ENCODE assay signal across 8 cellular contexts in genomic region chr22:20857838-20858614, GRCh38. TPM values are rescaled to one million over a fixed set of nuclear protein-coding genes. Genes with fewer than 3 reads are reported as not detected.
DNase-seq lines count a peak whose midpoint lies in the region; ATAC-seq and TF ChIP-seq lines count a peak whose summit lies in the region.

No MANE protein-coding gene starts in this region.

- H3K27me3 ChIP-seq in esophagus muscularis mucosa = no peaks in the 10 kb centered on the region
- no peaks in the 10 kb centered on the region for H3K27me3 ChIP-seq in muscle layer of duodenum (ENCODE audit: low read depth, low read length)

- H3K9me2 ChIP-seq in OCI-LY7 (ENCODE audit: insufficient read depth, low read length) = no peaks in the 10 kb centered on the region

- CTCF ChIA-PET in OCI-LY7 (lab: Charles Lee; ENCODE audit: unreplicated experiment) = no interaction called here

- no TSS peak for BruUV-seq in OCI-LY7 (replicated peaks; lab: Mats Ljungman, UMichigan)

- ATAC-seq in GM21390 (IDR thresholded peaks at IDR 0.05; ENCODE audit: unreplicated experiment) = peak; percentile 42
- ATAC-seq in activated T-cell treated with anti-CD3 and anti-CD28 coated beads, Interleukin-2, amount 50 U/mL, for 4 hours = peak; percentile 68 to 78

- H3K27me3 Mint-ChIP-seq in activated T-cell treated with anti-CD3 and anti-CD28 coated beads, Interleukin-2, amount 50 U/mL, for 4 hours (ENCODE audit: low read depth) = no peaks in the 10 kb centered on the region

- H3K36me3 Mint-ChIP-seq in activated T-cell treated with anti-CD3 and anti-CD28 coated beads, Interleukin-2, amount 50 U/mL, for 4 hours (ENCODE audit: insufficient read depth) = peaks cover 5% of the 10 kb centered on the region

- no peaks in the 10 kb centered on the region for H3K9me3 Mint-ChIP-seq in activated T-cell treated with anti-CD3 and anti-CD28 coated beads, Interleukin-2, amount 50 U/mL, for 4 hours

- H3K4me3 ChIP-seq in OCI-LY7 (ENCODE audit: low read depth, low read length, poor library complexity, severe bottlenecking) = peak overlapping the region; percentile 94
- peak overlapping the region; percentile 76 to 94 (median 92) for H3K4me3 ChIP-seq in esophagus muscularis mucosa
- H3K4me3 ChIP-seq in muscle layer of duodenum (ENCODE audit: low read depth in 1 of 2, low read length in 2 of 2) = peak overlapping the region; percentile 74 to 90

- H3K79me2 ChIP-seq in OCI-LY7 (ENCODE audit: insufficient read depth, low read depth, low read length) = peaks cover 48% of the 10 kb centered on the region; the same call in 1 of the 2 replicates

- H4K20me1 ChIP-seq in OCI-LY7 (ENCODE audit: insufficient read depth, low read length) = peaks cover 10% of the 10 kb centered on the region; the same call in 1 of the 2 replicates

- H3K4me3 Mint-ChIP-seq in activated T-cell treated with anti-CD3 and anti-CD28 coated beads, Interleukin-2, amount 50 U/mL, for 4 hours = peak overlapping the region; percentile 91

- H2AFZ ChIP-seq in OCI-LY7 (ENCODE audit: low read length) = peak overlapping the region; percentile 34; the same call in 1 of the 2 replicates

- intact Hi-C loops in OCI-LY7 (cut with micrococcal nuclease; ENCODE audit: unreplicated experiment) (loop anchor here (2.0 to 10.0 kb wide), 2 partner anchors 59 to 147 kb away; partner anchors contain the start of genes CRKL and THAP7), esophagus muscularis mucosa (cut with DNase I) (no loop called here)

- H3K27ac ChIP-seq in OCI-LY7 (ENCODE audit: low read depth, low read length, poor library complexity, severe bottlenecking) (peak overlapping the region; percentile 41), esophagus muscularis mucosa (replicated peaks in 1 of 4) (peak overlapping the region; percentile 91 to 97 (median 96)), muscle layer of duodenum (ENCODE audit: low read length) (peak overlapping the region; percentile 60)

- TF ChIP-seq CTCF in OCI-LY7 (conservative IDR thresholded peaks at IDR 0.05; ENCODE audit: low read length) = no peak
- TF ChIP-seq CTCF in esophagus muscularis mucosa (IDR thresholded peaks at IDR 0.05) = no peak

- H3K4me1 Mint-ChIP-seq in activated T-cell treated with anti-CD3 and anti-CD28 coated beads, Interleukin-2, amount 50 U/mL, for 4 hours (ENCODE audit: low read depth) = peaks cover 58% of the 10 kb centered on the region

- no peak for TF ChIP-seq POLR2A in esophagus muscularis mucosa (IDR thresholded peaks at IDR 0.05; ENCODE audit: low read depth)

- H3K9me3 ChIP-seq in OCI-LY7 (ENCODE audit: low read length) (no peaks in the 10 kb centered on the region), esophagus muscularis mucosa (no peaks in the 10 kb centered on the region), muscle layer of duodenum (ENCODE audit: control insufficient read depth in 1 of 2, low read length in 2 of 2) (no peaks in the 10 kb centered on the region)

- TF ChIP-seq EP300 in esophagus muscularis mucosa (IDR thresholded peaks at IDR 0.05) = no peak

- POLR2A ChIA-PET in OCI-LY7 (lab: Charles Lee) = no interaction called here

- DNase-seq in COR-L47 (lab: John Stamatoyannopoulos, UW) = peak; percentile 88
- peak in 50 of 76 experiments; percentile 18 to 74 (median 60) for DNase-seq in HUDEP-2 (lab: John Stamatoyannopoulos, UW; ENCODE audit: unreplicated experiment in 76 of 76)
- DNase-seq in OCI-LY7 (ENCODE audit: low spot score) = peak; percentile 76
- DNase-seq in activated T-cell treated with anti-CD3 and anti-CD28 coated beads, Interleukin-2, amount 50 U/mL, for 4 hours = peak; percentile 83
- peak; percentile 98 for DNase-seq in esophagus muscularis mucosa (ENCODE audit: extremely low spot score)
- DNase-seq in stimulated activated CD8-positive, alpha-beta memory T cell treated with anti-CD3 and anti-CD28 coated beads, Interleukin-4, amount 100 ng/mL, for 48 hours = peak; percentile 88

- peak overlapping the region; percentile 88 for H3K4me2 ChIP-seq in OCI-LY7 (ENCODE audit: low read length)

- H3K4me1 ChIP-seq in OCI-LY7 (ENCODE audit: insufficient read depth, low read length, poor library complexity, severe bottlenecking) (peaks cover 22% of the 10 kb centered on the region), esophagus muscularis mucosa (peaks cover 31 to 73% (median 52%) of the 10 kb centered on the region in 4 donors), muscle layer of duodenum (ENCODE audit: control insufficient read depth in 1 of 2, insufficient read depth in 2 of 2, low read length in 2 of 2) (peaks cover 18 to 34% of the 10 kb centered on the region in 2 donors)

- 2% methylated on average over 23 of the region's 38 CpGs for WGBS in esophagus muscularis mucosa

- H3K36me3 ChIP-seq in OCI-LY7 (ENCODE audit: insufficient read depth, low read length) = peaks cover 6% of the 10 kb centered on the region; the same call in 1 of the 2 replicates
- H3K36me3 ChIP-seq in esophagus muscularis mucosa = peaks cover 0 to 15% (median 5%) of the 10 kb centered on the region in 4 donors
- H3K36me3 ChIP-seq in muscle layer of duodenum (ENCODE audit: control insufficient read depth in 1 of 2, insufficient read depth in 2 of 2, low read length in 2 of 2) = peaks cover 0 to 3% of the 10 kb centered on the region in 2 donors

RNA-seq across cellular contexts. Expression of gene PI4KA, which starts 0.6 kb away (rescaled TPM):
- 43.9 and 46.9 TPM in 2 replicates for total RNA-seq in OCI-LY7 (2014; rRNA removed; shearing (Covaris generic))
- total RNA-seq in OCI-LY7 (2022) (95.7 and 100 TPM in 2 replicates), esophagus muscularis mucosa (100 to 1,000 TPM in 1 of 4 donors, 10 to 100 TPM in 3; 69.8 to 115 (median 82.3) TPM)
- 10 to 100 TPM; 64.1 to 66.6 (median 66.5) TPM for total RNA-seq in activated T-cell treated with anti-CD3 and anti-CD28 coated beads, Interleukin-2, amount 50 U/mL, for 4 hours

RNA-seq across cellular contexts. Expression of gene SNAP29, which starts 0.8 kb away (rescaled TPM):
- 9.7 and 12.7 TPM in 2 replicates for total RNA-seq in OCI-LY7 (2014; rRNA removed; shearing (Covaris generic))
- total RNA-seq in OCI-LY7 (2022) (26.9 and 33.2 TPM in 2 replicates), esophagus muscularis mucosa (10 to 100 TPM; 21.2 to 33.6 (median 26.4) TPM)
- total RNA-seq in activated T-cell treated with anti-CD3 and anti-CD28 coated beads, Interleukin-2, amount 50 U/mL, for 4 hours = 10 to 100 TPM; 19.0 to 22.6 (median 22.2) TPM

RNA-seq across cellular contexts. Expression of gene CRKL, which starts 59.2 kb away (rescaled TPM):
- 47.5 and 57.7 TPM in 2 replicates for total RNA-seq in OCI-LY7 (2014; rRNA removed; shearing (Covaris generic))
- 70.9 and 73.4 TPM in 2 replicates for total RNA-seq in OCI-LY7 (2022)
- total RNA-seq in activated T-cell treated with anti-CD3 and anti-CD28 coated beads, Interleukin-2, amount 50 U/mL, for 4 hours = 10 to 100 TPM; 82.9 to 90.5 (median 89.2) TPM
- 10 to 100 TPM; 34.9 to 56.2 (median 47.9) TPM for total RNA-seq in esophagus muscularis mucosa

Comparison
In these comparisons a context has a peak if more than half of its experiments do, and no peak if none do; other contexts are left out.
1. Peak in every context shown above with its lines: DNase-seq, ATAC-seq, H3K4me3 ChIP-seq and H3K27ac ChIP-seq.
2. H3K27ac ChIP-seq: peak in every context shown above with its lines; median percentile 96 in esophagus muscularis mucosa; 60 in muscle layer of duodenum; 41 in OCI-LY7.